In genomic region chr7:154928136-154929005, GRCh38 we compare ENCODE assay signal across 8 cellular contexts.
DNase-seq lines count a peak whose midpoint lies in the region; ATAC-seq and TF ChIP-seq lines count a peak whose summit lies in the region.

No MANE protein-coding gene starts in this region.

- H3K79me2 ChIP-seq in KMS-11 (ENCODE audit: insufficient read depth, low read depth) (no peaks in the 10 kb centered on the region), smooth muscle cell (ENCODE audit: low read depth) (no peaks in the 10 kb centered on the region)

- H3K9ac ChIP-seq in KMS-11 = peak overlapping the region; percentile 14; the same call in 1 of the 2 replicates
- no peak overlapping the region for H3K9ac ChIP-seq in smooth muscle cell (ENCODE audit: low read depth)

- H3K27ac ChIP-seq in KMS-11 = peak overlapping the region; percentile 10; the same call in 1 of the 2 replicates
- H3K27ac ChIP-seq in smooth muscle cell (ENCODE audit: low read depth) = peak overlapping the region; percentile 41

- peak; percentile 83 for ATAC-seq in GM21825 (IDR thresholded peaks at IDR 0.05; ENCODE audit: unreplicated experiment)

- H3K4me3 ChIP-seq in GM06990 (replicated peaks; ENCODE audit: low read depth, low read length) (peak overlapping the region; percentile 70), KMS-11 (IDR thresholded peaks at IDR 0.05; ENCODE audit: insufficient read depth, low read depth, low read length) (peak overlapping the region; percentile 63), smooth muscle cell (peak overlapping the region; percentile 58)

- H4K20me1 ChIP-seq in KMS-11 (ENCODE audit: insufficient read depth) (no peaks in the 10 kb centered on the region), smooth muscle cell (ENCODE audit: low read depth) (no peaks in the 10 kb centered on the region)

- H2AFZ ChIP-seq in KMS-11 (ENCODE audit: low read depth) = peak overlapping the region; percentile 87
- peak overlapping the region; percentile 86 for H2AFZ ChIP-seq in smooth muscle cell (ENCODE audit: low read depth)

- H3K9me3 ChIP-seq in smooth muscle cell (replicated peaks; ENCODE audit: low read depth) = no peaks in the 10 kb centered on the region

- no peaks in the 10 kb centered on the region for H3K4me1 ChIP-seq in KMS-11 (ENCODE audit: low read depth, poor library complexity, severe bottlenecking)
- H3K4me1 ChIP-seq in smooth muscle cell (ENCODE audit: low read depth) = no peaks in the 10 kb centered on the region

- H3K36me3 ChIP-seq in GM06990 (ENCODE audit: control insufficient read depth, insufficient read depth, low read length) = no peaks in the 10 kb centered on the region
- H3K36me3 ChIP-seq in KMS-11 (ENCODE audit: insufficient read depth) = no peaks in the 10 kb centered on the region
- no peaks in the 10 kb centered on the region for H3K36me3 ChIP-seq in smooth muscle cell (ENCODE audit: low read depth)

- H3F3A ChIP-seq in smooth muscle cell (ENCODE audit: low read depth) = no peaks in the 10 kb centered on the region

- DNase-seq in GM06990 (ENCODE audit: extremely low read depth, insufficient read length) = peak; percentile 73
- DNase-seq in SK-N-DZ (ENCODE audit: low spot score) = peak; percentile 74
- peak; percentile 82 for DNase-seq in astrocyte of the hippocampus (ENCODE audit: low read depth, low spot score)
- DNase-seq in hippocampal formation (lab: John Stamatoyannopoulos, UW) = peak; percentile 20 to 67
- no peak for DNase-seq in smooth muscle cell (lab: John Stamatoyannopoulos, UW; ENCODE audit: unreplicated experiment)
- DNase-seq in D341Med (ENCODE audit: low spot score) = no peak

- WGBS in smooth muscle cell (ENCODE audit: low lambda C conversion rate) = 47% methylated on average over 17 of the region's 17 CpGs

- TF ChIP-seq CTCF in GM06990 (IDR thresholded peaks at IDR 0.05; ENCODE audit: insufficient read depth, low read length, poor library complexity, severe bottlenecking) (no peak), KMS-11 (conservative IDR thresholded peaks at IDR 0.05; ENCODE audit: low read depth, low read length) (no peak), smooth muscle cell (IDR thresholded peaks at IDR 0.05; ENCODE audit: borderline replicate concordance, insufficient read depth, poor library complexity, severe bottlenecking) (no peak)

- peak overlapping the region; percentile 67 for H3K4me2 ChIP-seq in KMS-11
- peak overlapping the region; percentile 87 for H3K4me2 ChIP-seq in smooth muscle cell

- H3K27me3 ChIP-seq in GM06990 (replicated peaks; ENCODE audit: control insufficient read depth, insufficient read depth, low read length) = no peaks in the 10 kb centered on the region
- H3K27me3 ChIP-seq in KMS-11 (ENCODE audit: insufficient read depth, low read depth) = no peaks in the 10 kb centered on the region
- H3K27me3 ChIP-seq in smooth muscle cell (ENCODE audit: low read depth) = peaks cover 2% of the 10 kb centered on the region

Comparison
In these comparisons a context has a peak if more than half of its experiments do, and no peak if none do; other contexts are left out.
1. DNase-seq: peak in GM06990 (single experiment), SK-N-DZ (single experiment), astrocyte of the hippocampus (single experiment) and hippocampal formation (2 of 2); none in smooth muscle cell (single experiment) and D341Med (single experiment).
2. Peak in every context shown above with its lines, with median percentiles within 50 percentile points of each other: H3K4me3 ChIP-seq.